16 cellular contexts compared by ENCODE assay signal in genomic region chr16:59684911-59685310, GRCh38.
"Had no signal": no experiment of that assay in that cellular context is flagged by ENCODE, and none has a peak within 500 bp of the region (broad histone marks: within the 10 kb centered on the region; RNA-seq: fewer than 3 reads in every experiment).

No MANE protein-coding gene starts in this region.

- H3K4me3 Mint-ChIP-seq: activated B cell treated with CpG ODN at 0.5 μM for 24 hours; activated CD4-positive, alpha-beta T cell treated with anti-CD3 and anti-CD28 coated beads, Interleukin-2, amount 10 ng/mL, durations not matched to agents 24 days and 14 days; activated naive CD8-positive, alpha-beta T cell treated with anti-CD3 and anti-CD28 coated beads, Interleukin-2, amount 10 ng/mL, durations not matched to agents 7 days and 5 days; activated T-helper 1 cell treated with anti-CD3 and anti-CD28 coated beads, Interleukin-12 subunit alpha, Interleukin-12 subunit beta, Interleukin-2, Interleukin-4 antibody, amounts not matched to agents 30 ng/mL and 10 ng/mL and 1 ng/mL, durations not matched to agents 14 hours and 24 hours and 36 hours; neural progenitor cell; stimulated activated naive CD8-positive, alpha-beta T cell treated with anti-CD3 and anti-CD28 coated beads, Interleukin-15, Interleukin-2, amounts not matched to agents 100 ng/mL and 50 ng/mL, for 24 hours had no signal

- H3K4me1 Mint-ChIP-seq: activated B cell treated with CpG ODN at 0.5 μM for 24 hours; activated CD4-positive, alpha-beta T cell treated with anti-CD3 and anti-CD28 coated beads, Interleukin-2, amount 10 ng/mL, durations not matched to agents 24 days and 14 days; activated naive CD8-positive, alpha-beta T cell treated with anti-CD3 and anti-CD28 coated beads, Interleukin-2, amount 10 ng/mL, durations not matched to agents 7 days and 5 days had no signal

- DNase-seq: activated B cell treated with CpG ODN at 0.5 μM for 24 hours; activated CD4-positive, alpha-beta T cell treated with anti-CD3 and anti-CD28 coated beads, Interleukin-2, amount 10 ng/mL, durations not matched to agents 24 days and 14 days; activated naive CD4-positive, alpha-beta T cell; activated naive CD8-positive, alpha-beta T cell treated with anti-CD3 and anti-CD28 coated beads, Interleukin-2, amount 10 ng/mL, durations not matched to agents 7 days and 5 days; aorta; esophagus squamous epithelium; left cardiac atrium; lower lobe of right lung; midbrain; ovary; right lobe of liver; spleen; testis had no signal

- H3K36me3 Mint-ChIP-seq: activated naive CD8-positive, alpha-beta T cell treated with anti-CD3 and anti-CD28 coated beads, Interleukin-2, amount 10 ng/mL, durations not matched to agents 7 days and 5 days; neural progenitor cell had no signal

- H3K4me3 ChIP-seq: esophagus squamous epithelium, lower lobe of right lung, neural progenitor cell, ovary, right lobe of liver, spleen, testis had no signal

- H3K27me3 Mint-ChIP-seq: activated B cell treated with CpG ODN at 0.5 μM for 24 hours; activated CD4-positive, alpha-beta T cell treated with anti-CD3 and anti-CD28 coated beads, Interleukin-2, amount 10 ng/mL, durations not matched to agents 24 days and 14 days; activated naive CD8-positive, alpha-beta T cell treated with anti-CD3 and anti-CD28 coated beads, Interleukin-2, amount 10 ng/mL, durations not matched to agents 7 days and 5 days; stimulated activated naive CD8-positive, alpha-beta T cell treated with anti-CD3 and anti-CD28 coated beads, Interleukin-15, Interleukin-2, amounts not matched to agents 100 ng/mL and 50 ng/mL, for 24 hours had no signal

- ATAC-seq: left cardiac atrium, lower lobe of right lung, right lobe of liver had no signal

- H3K27ac Mint-ChIP-seq: activated B cell treated with CpG ODN at 0.5 μM for 24 hours; activated CD4-positive, alpha-beta T cell treated with anti-CD3 and anti-CD28 coated beads, Interleukin-2, amount 10 ng/mL, durations not matched to agents 24 days and 14 days; activated naive CD8-positive, alpha-beta T cell treated with anti-CD3 and anti-CD28 coated beads, Interleukin-2, amount 10 ng/mL, durations not matched to agents 7 days and 5 days; activated T-helper 1 cell treated with anti-CD3 and anti-CD28 coated beads, Interleukin-12 subunit alpha, Interleukin-12 subunit beta, Interleukin-2, Interleukin-4 antibody, amounts not matched to agents 30 ng/mL and 10 ng/mL and 1 ng/mL, durations not matched to agents 14 hours and 24 hours and 36 hours; neural progenitor cell; stimulated activated naive CD8-positive, alpha-beta T cell treated with anti-CD3 and anti-CD28 coated beads, Interleukin-15, Interleukin-2, amounts not matched to agents 100 ng/mL and 50 ng/mL, for 24 hours had no signal

- H3K9me3 Mint-ChIP-seq: activated naive CD8-positive, alpha-beta T cell treated with anti-CD3 and anti-CD28 coated beads, Interleukin-2, amount 10 ng/mL, durations not matched to agents 7 days and 5 days had no signal
